In genomic region chr4:13990596-13991589, GRCh38 we compare ENCODE assay signal across 13 cellular contexts.
DNase-seq lines count a peak whose midpoint lies in the region; ATAC-seq and TF ChIP-seq lines count a peak whose summit lies in the region.
"Had no signal": no experiment of that assay in that cellular context is flagged by ENCODE, and none has a peak within 500 bp of the region (broad histone marks: within the 10 kb centered on the region; RNA-seq: fewer than 3 reads in every experiment).

No MANE protein-coding gene starts in this region.

- H3K27ac Mint-ChIP-seq in GM23338, result no peak overlapping the region; the same call in 1 of the 2 replicates

- H3K9me2 ChIP-seq in GM23338 (ENCODE audit: insufficient read depth), result 0 out of 2 replicates have a peak, but pooled peaks cover 1% of the 10 kb centered on the region

- H3K9me3 Mint-ChIP-seq in GM23338, result no peaks in the 10 kb centered on the region; the same call in 1 of the 3 replicates

- no peak for ATAC-seq in GM23338
- ATAC-seq in HG03139 (IDR thresholded peaks at IDR 0.05; ENCODE audit: unreplicated experiment), result no peak
- ATAC-seq: sciatic nerve had no signal

- DNase-seq in GM23338 (ENCODE audit: low spot score) (no peak), adrenal gland (peak; percentile 68 to 92 (median 81)), iris pigment epithelial cell (ENCODE audit: low read depth) (peak; percentile 75), OCI-M1 (lab: John Stamatoyannopoulos, UW) (no peak), HuH-7.5 (ENCODE audit: low spot score) (no peak)
- no peak for DNase-seq in activated CD4-positive, alpha-beta T cell treated with anti-CD3 and anti-CD28 coated beads, Interleukin-2, amount 50 U/mL, for 1 hour
- DNase-seq: GDM1, NCI-H1105, NCI-H446 treated with DMSO at 0.1 percent for 48 hours had no signal

- no peaks in the 10 kb centered on the region for H3K27me3 ChIP-seq in GM23338 (ENCODE audit: insufficient read depth)
- no peaks in the 10 kb centered on the region for H3K27me3 ChIP-seq in adrenal gland
- no peaks in the 10 kb centered on the region for H3K27me3 ChIP-seq in parathyroid adenoma (ENCODE audit: control insufficient read depth, insufficient read depth, low read length)
- H3K27me3 ChIP-seq: BLaER1 treated with 17β-estradiol and CSF1 and Interleukin-3, amounts not matched to agents 10 nM and 100 nM had no signal

- H3K4me3 ChIP-seq in GM23338 (no peak overlapping the region), adrenal gland (no peak overlapping the region), parathyroid adenoma (ENCODE audit: low read depth, low read length) (peak overlapping the region; percentile 44)
- H3K4me3 ChIP-seq: BLaER1 treated with 17β-estradiol and CSF1 and Interleukin-3, amounts not matched to agents 10 nM and 100 nM had no signal

- H3K27me3 Mint-ChIP-seq in GM23338 (ENCODE audit: insufficient read depth, low read depth, poor library complexity), result no peaks in the 10 kb centered on the region

- TF ChIP-seq POLR2A in adrenal gland (IDR thresholded peaks at IDR 0.05), result peak in 1 of 2 donors; percentile 11

- no peaks in the 10 kb centered on the region for H3K4me1 ChIP-seq in GM23338 (ENCODE audit: insufficient read depth)
- peaks cover 49 to 59% of the 10 kb centered on the region in 2 donors for H3K4me1 ChIP-seq in adrenal gland (replicated peaks in 1 of 2)
- peaks cover 67% of the 10 kb centered on the region for H3K4me1 ChIP-seq in parathyroid adenoma

- intact Hi-C loops in adrenal gland (cut with DNase I), result no loop called here

- TF ChIP-seq CTCF in GM23338 (conservative IDR thresholded peaks at IDR 0.05; ENCODE audit: low read depth in 2 of 2), result no peak
- peak in 1 of 6 experiments; percentile 6 for TF ChIP-seq CTCF in adrenal gland (IDR thresholded peaks at IDR 0.05)
- no peak for TF ChIP-seq CTCF in parathyroid adenoma (IDR thresholded peaks at IDR 0.05)

- no peak overlapping the region for H3K4me3 Mint-ChIP-seq in GM23338

- peak overlapping the region; percentile 84; the same call in 1 of the 2 replicates for H2AFZ ChIP-seq in GM23338
- H2AFZ ChIP-seq in parathyroid adenoma, result no peak overlapping the region

- H3K36me3 ChIP-seq in GM23338 (ENCODE audit: insufficient read depth) (no peaks in the 10 kb centered on the region), adrenal gland (replicated peaks in 1 of 2) (no peaks in the 10 kb centered on the region), parathyroid adenoma (ENCODE audit: control insufficient read depth, insufficient read depth, low read length) (no peaks in the 10 kb centered on the region)
- H3K36me3 ChIP-seq: BLaER1 treated with 17β-estradiol and CSF1 and Interleukin-3, amounts not matched to agents 10 nM and 100 nM had no signal

- no peaks in the 10 kb centered on the region for H3F3A ChIP-seq in GM23338 (replicated peaks; ENCODE audit: low read depth)

- H3K4me2 ChIP-seq in GM23338, result no peak overlapping the region
- H3K4me2 ChIP-seq in parathyroid adenoma (ENCODE audit: low read length), result peak overlapping the region; percentile 49
- H3K4me2 ChIP-seq: BLaER1 treated with 17β-estradiol and CSF1 and Interleukin-3, amounts not matched to agents 10 nM and 100 nM had no signal

- no peak overlapping the region for H3K27ac ChIP-seq in GM23338 (ENCODE audit: low read depth)
- peak overlapping the region; percentile 79 to 89 (median 88) for H3K27ac ChIP-seq in adrenal gland
- H3K27ac ChIP-seq in parathyroid adenoma, result peak overlapping the region; percentile 99
- H3K27ac ChIP-seq: BLaER1 treated with 17β-estradiol and CSF1 and Interleukin-3, amounts not matched to agents 10 nM and 100 nM had no signal

- no peak overlapping the region for H3K9ac ChIP-seq in parathyroid adenoma
- H3K9ac ChIP-seq: BLaER1 treated with 17β-estradiol and CSF1 and Interleukin-3, amounts not matched to agents 10 nM and 100 nM had no signal

- H3K4me1 Mint-ChIP-seq in GM23338, result peaks cover 2% of the 10 kb centered on the region; the same call in 1 of the 3 replicates

- no peaks in the 10 kb centered on the region for H3K36me3 Mint-ChIP-seq in GM23338 (ENCODE audit: low read depth)

- H3K9me3 ChIP-seq in adrenal gland (replicated peaks in 1 of 3) (no peaks in the 10 kb centered on the region), parathyroid adenoma (ENCODE audit: control insufficient read depth, low read length) (no peaks in the 10 kb centered on the region)
- H3K9me3 ChIP-seq: BLaER1 treated with 17β-estradiol and CSF1 and Interleukin-3, amounts not matched to agents 10 nM and 100 nM had no signal

- H3K79me2 ChIP-seq in GM23338 (replicated peaks; ENCODE audit: insufficient read depth) (no peaks in the 10 kb centered on the region), parathyroid adenoma (no peaks in the 10 kb centered on the region)

- no peaks in the 10 kb centered on the region for H4K20me1 ChIP-seq in GM23338 (replicated peaks; ENCODE audit: insufficient read depth)
- H4K20me1 ChIP-seq: BLaER1 treated with 17β-estradiol and CSF1 and Interleukin-3, amounts not matched to agents 10 nM and 100 nM had no signal

- 8 to 23% (median 11%) methylated on average over 4 of the region's 4 CpGs for WGBS in adrenal gland, 4 donors

TF ChIP-seq in GM23338, 12 proteins besides CTCF, POLR2A, EP300 and RAD21 (continues in another document):
- TF ChIP-seq ZNF331 (CRISPR knock-in tag; IDR thresholded peaks at IDR 0.05; ENCODE audit: low read depth), result no peak
- TF ChIP-seq JUNB (IDR thresholded peaks at IDR 0.05; ENCODE audit: unreplicated experiment), result no peak
- TF ChIP-seq POLR2AphosphoS5 (IDR thresholded peaks at IDR 0.05; ENCODE audit: low read depth), result no peak
- TF ChIP-seq NANOG (IDR thresholded peaks at IDR 0.05; ENCODE audit: borderline replicate concordance), result no peak
- no peak for TF ChIP-seq ETS1 (IDR thresholded peaks at IDR 0.05)
- TF ChIP-seq ZNF462 (CRISPR knock-in tag; IDR thresholded peaks at IDR 0.05), result no peak
- TF ChIP-seq CREB1 (CRISPR knock-in tag; IDR thresholded peaks at IDR 0.05; ENCODE audit: low read depth), result no peak

Comparison
In these comparisons a context has a peak if more than half of its experiments do, and no peak if none do; other contexts are left out.
1. DNase-seq: peak in adrenal gland (7 of 7) and iris pigment epithelial cell (single experiment); none in GM23338 (single experiment), OCI-M1 (single experiment), HuH-7.5 (single experiment) and activated CD4-positive, alpha-beta T cell treated with anti-CD3 and anti-CD28 coated beads, Interleukin-2, amount 50 U/mL, for 1 hour (single experiment).